2 cellular contexts compared by ENCODE assay signal in the genomic region with DNA sequence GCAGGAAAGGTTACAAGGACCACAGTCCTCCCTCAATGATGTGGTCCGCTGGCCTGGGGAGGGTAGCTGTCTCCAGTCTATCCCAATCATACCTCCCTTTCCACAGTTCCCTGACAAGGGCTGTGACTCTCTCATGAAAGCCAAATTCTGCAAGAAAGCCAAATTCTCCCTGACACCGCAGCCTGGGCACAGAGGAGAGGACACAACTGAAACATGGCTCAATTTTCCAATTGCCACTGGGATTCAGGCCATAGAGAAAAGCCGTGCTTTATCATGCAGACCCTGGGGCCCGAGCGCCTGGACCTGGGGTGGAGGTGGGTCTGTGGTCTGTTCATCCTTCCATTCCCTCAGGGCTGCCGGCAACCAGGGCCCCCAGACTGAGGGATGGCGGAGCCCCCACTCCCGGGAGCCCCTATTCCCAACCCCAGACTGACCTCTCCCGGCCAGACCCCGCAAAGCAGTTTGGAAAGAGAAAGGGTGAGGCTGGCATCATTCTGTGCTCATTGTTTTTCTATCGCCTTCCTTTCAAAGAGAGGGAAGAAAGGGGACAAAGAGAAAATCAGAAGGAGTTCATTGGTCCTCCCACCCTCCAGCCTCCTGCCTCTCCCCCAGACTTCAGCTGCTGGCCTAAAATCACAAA.
TF ChIP-seq lines count a peak whose summit lies in the region.

No MANE protein-coding gene starts in this region.

TF ChIP-seq in GM23338, 12 proteins besides CTCF, POLR2A, EP300 and RAD21 (continued from another document):
- no peak for TF ChIP-seq ZNF462 (CRISPR knock-in tag; IDR thresholded peaks at IDR 0.05)
- TF ChIP-seq STAT1 (IDR thresholded peaks at IDR 0.05; ENCODE audit: unreplicated experiment) = no peak
- TF ChIP-seq CREB1 (CRISPR knock-in tag; IDR thresholded peaks at IDR 0.05; ENCODE audit: low read depth) = no peak
- no peak for TF ChIP-seq NANOG (IDR thresholded peaks at IDR 0.05; ENCODE audit: borderline replicate concordance)
- TF ChIP-seq, protein P1, sequence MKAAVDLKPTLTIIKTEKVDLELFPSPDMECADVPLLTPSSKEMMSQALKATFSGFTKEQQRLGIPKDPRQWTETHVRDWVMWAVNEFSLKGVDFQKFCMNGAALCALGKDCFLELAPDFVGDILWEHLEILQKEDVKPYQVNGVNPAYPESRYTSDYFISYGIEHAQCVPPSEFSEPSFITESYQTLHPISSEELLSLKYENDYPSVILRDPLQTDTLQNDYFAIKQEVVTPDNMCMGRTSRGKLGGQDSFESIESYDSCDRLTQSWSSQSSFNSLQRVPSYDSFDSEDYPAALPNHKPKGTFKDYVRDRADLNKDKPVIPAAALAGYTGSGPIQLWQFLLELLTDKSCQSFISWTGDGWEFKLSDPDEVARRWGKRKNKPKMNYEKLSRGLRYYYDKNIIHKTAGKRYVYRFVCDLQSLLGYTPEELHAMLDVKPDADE (IDR thresholded peaks at IDR 0.05) = no peak
- no peak for TF ChIP-seq EZH2phosphoT487 (IDR thresholded peaks at IDR 0.05; ENCODE audit: unreplicated experiment)
- TF ChIP-seq REST (IDR thresholded peaks at IDR 0.05; ENCODE audit: unreplicated experiment) = no peak
- TF ChIP-seq EZH2 (IDR thresholded peaks at IDR 0.05; ENCODE audit: low read depth, unreplicated experiment) = no peak

TF ChIP-seq in WTC11, 78 proteins besides CTCF, POLR2A, EP300 and RAD21 (continued from another document):
- TF ChIP-seq ZNF425 (CRISPR knock-in tag; conservative IDR thresholded peaks at IDR 0.05) (no peak), NR3C1 (CRISPR knock-in tag; conservative IDR thresholded peaks at IDR 0.05; ENCODE audit: low read depth) (no peak), KAT7 (CRISPR knock-in tag; IDR thresholded peaks at IDR 0.05; ENCODE audit: borderline replicate concordance) (no peak)
- TF ChIP-seq, protein P2, sequence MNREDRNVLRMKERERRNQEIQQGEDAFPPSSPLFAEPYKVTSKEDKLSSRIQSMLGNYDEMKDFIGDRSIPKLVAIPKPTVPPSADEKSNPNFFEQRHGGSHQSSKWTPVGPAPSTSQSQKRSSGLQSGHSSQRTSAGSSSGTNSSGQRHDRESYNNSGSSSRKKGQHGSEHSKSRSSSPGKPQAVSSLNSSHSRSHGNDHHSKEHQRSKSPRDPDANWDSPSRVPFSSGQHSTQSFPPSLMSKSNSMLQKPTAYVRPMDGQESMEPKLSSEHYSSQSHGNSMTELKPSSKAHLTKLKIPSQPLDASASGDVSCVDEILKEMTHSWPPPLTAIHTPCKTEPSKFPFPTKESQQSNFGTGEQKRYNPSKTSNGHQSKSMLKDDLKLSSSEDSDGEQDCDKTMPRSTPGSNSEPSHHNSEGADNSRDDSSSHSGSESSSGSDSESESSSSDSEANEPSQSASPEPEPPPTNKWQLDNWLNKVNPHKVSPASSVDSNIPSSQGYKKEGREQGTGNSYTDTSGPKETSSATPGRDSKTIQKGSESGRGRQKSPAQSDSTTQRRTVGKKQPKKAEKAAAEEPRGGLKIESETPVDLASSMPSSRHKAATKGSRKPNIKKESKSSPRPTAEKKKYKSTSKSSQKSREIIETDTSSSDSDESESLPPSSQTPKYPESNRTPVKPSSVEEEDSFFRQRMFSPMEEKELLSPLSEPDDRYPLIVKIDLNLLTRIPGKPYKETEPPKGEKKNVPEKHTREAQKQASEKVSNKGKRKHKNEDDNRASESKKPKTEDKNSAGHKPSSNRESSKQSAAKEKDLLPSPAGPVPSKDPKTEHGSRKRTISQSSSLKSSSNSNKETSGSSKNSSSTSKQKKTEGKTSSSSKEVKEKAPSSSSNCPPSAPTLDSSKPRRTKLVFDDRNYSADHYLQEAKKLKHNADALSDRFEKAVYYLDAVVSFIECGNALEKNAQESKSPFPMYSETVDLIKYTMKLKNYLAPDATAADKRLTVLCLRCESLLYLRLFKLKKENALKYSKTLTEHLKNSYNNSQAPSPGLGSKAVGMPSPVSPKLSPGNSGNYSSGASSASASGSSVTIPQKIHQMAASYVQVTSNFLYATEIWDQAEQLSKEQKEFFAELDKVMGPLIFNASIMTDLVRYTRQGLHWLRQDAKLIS (CRISPR knock-in tag; IDR thresholded peaks at IDR 0.05; ENCODE audit: borderline replicate concordance) = no peak
